Comparison of ENCODE assay signal across 8 cellular contexts in genomic region chr20:62938105-62938888, GRCh38. TPM values are rescaled to one million over a fixed set of nuclear protein-coding genes. Genes with fewer than 3 reads are reported as not detected.
DNase-seq lines count a peak whose midpoint lies in the region; ATAC-seq, FAIRE-seq and TF ChIP-seq lines count a peak whose summit lies in the region.

Gene GID8, plus strand, starts transcription at chr20:62938147. Its CDS starts 3,356 bp downstream, at chr20:62941503.

- H3K36me3 ChIP-seq in SU-DHL-6 (ENCODE audit: low read length) (no peaks in the 10 kb centered on the region; the same call in none of the 2 replicates), bronchial epithelial cell (ENCODE audit: control insufficient read depth, insufficient read depth, low read length) (peaks cover 23% of the 10 kb centered on the region), small intestine (ENCODE audit: control insufficient read depth in 2 of 2, insufficient read depth in 2 of 2, low read length in 2 of 2) (peaks cover 2 to 7% of the 10 kb centered on the region in 2 donors)

- H3K9me2 ChIP-seq in SU-DHL-6 (replicated peaks; ENCODE audit: insufficient read depth, low read length): no peaks in the 10 kb centered on the region

- peaks cover 90% of the 10 kb centered on the region for H3K79me2 ChIP-seq in SU-DHL-6 (ENCODE audit: insufficient read depth, low read length)

- H3K4me1 ChIP-seq in small intestine (ENCODE audit: control insufficient read depth in 2 of 2, insufficient read depth in 1 of 2, low read depth in 1 of 2, low read length in 1 of 2): peaks cover 5 to 10% of the 10 kb centered on the region in 2 donors

- H3F3A ChIP-seq in SU-DHL-6 (ENCODE audit: insufficient read depth): no peaks in the 10 kb centered on the region

- H4K20me1 ChIP-seq in SU-DHL-6 (ENCODE audit: low read depth, low read length): peaks cover 13% of the 10 kb centered on the region; the same call in 1 of the 2 replicates

- peak within 1 kb of the TSS; percentile 80 for H3K4me2 ChIP-seq in SU-DHL-6 (ENCODE audit: low read depth, low read length, poor library complexity, severe bottlenecking)

- WGBS in small intestine, 3 donors: 0% methylated on average over 48 to 78 of the region's 79 CpGs

- peak within 1 kb of the TSS; percentile 93 for H2AFZ ChIP-seq in SU-DHL-6 (ENCODE audit: low read depth, low read length, severe bottlenecking)

- H3K27me3 ChIP-seq in SU-DHL-6 (ENCODE audit: low read length) (no peaks in the 10 kb centered on the region), bronchial epithelial cell (ENCODE audit: control insufficient read depth, insufficient read depth, low read length) (no peaks in the 10 kb centered on the region), small intestine (ENCODE audit: control insufficient read depth in 2 of 2, insufficient read depth in 2 of 2, low read length in 2 of 2) (no peaks in the 10 kb centered on the region)

- H3K9me3 ChIP-seq in SU-DHL-6 (ENCODE audit: insufficient read depth, low read length): no peaks in the 10 kb centered on the region
- no peaks in the 10 kb centered on the region for H3K9me3 ChIP-seq in small intestine (ENCODE audit: control insufficient read depth, low read depth)

- FAIRE-seq in GM19239 (lab: Jason Lieb, UNC) (peak; percentile 23), bronchial epithelial cell (lab: Jason Lieb, UNC) (no peak), small intestine (lab: Jason Lieb, UNC) (no peak)

- no peak for TF ChIP-seq CTCF in C4-2B (conservative IDR thresholded peaks at IDR 0.05)
- no peak for TF ChIP-seq CTCF in SU-DHL-6 (IDR thresholded peaks at IDR 0.05; ENCODE audit: insufficient read depth, low read length, poor library complexity, severe bottlenecking)
- no peak for TF ChIP-seq CTCF in bronchial epithelial cell (IDR thresholded peaks at IDR 0.05; ENCODE audit: insufficient read depth, low read length, severe bottlenecking)

- ATAC-seq in HG03196 (IDR thresholded peaks at IDR 0.05; ENCODE audit: unreplicated experiment): peak; percentile 39

- peak within 1 kb of the TSS; percentile 71 for H3K4me3 ChIP-seq in SU-DHL-6 (ENCODE audit: insufficient read depth, low read length, poor library complexity, severe bottlenecking)
- H3K4me3 ChIP-seq in bronchial epithelial cell (ENCODE audit: low read depth, low read length): peak within 1 kb of the TSS; percentile 93
- peak within 1 kb of the TSS; percentile 82 to 98 for H3K4me3 ChIP-seq in small intestine (ENCODE audit: low read depth in 1 of 2, low read length in 2 of 2)

- H3K9ac ChIP-seq in SU-DHL-6 (ENCODE audit: low read length): peak within 1 kb of the TSS; percentile 94

- H3K27ac ChIP-seq in C4-2B (peak within 1 kb of the TSS; percentile 96), SU-DHL-6 (ENCODE audit: low read depth, low read length) (peak within 1 kb of the TSS; percentile 69), small intestine (ENCODE audit: low read depth in 1 of 2, low read length in 1 of 2) (peak within 1 kb of the TSS; percentile 78 to 91)

- DNase-seq in GM19239 (ENCODE audit: insufficient read length, low spot score): no peak
- peak; percentile 39 for DNase-seq in bronchial epithelial cell (ENCODE audit: low read depth)
- peak; percentile 25 for DNase-seq in inferior parietal cortex (ENCODE audit: extremely low spot score)
- peak; percentile 42 for DNase-seq in small intestine
- no peak for DNase-seq in SHP77 treated with DMSO at 0.1 percent for 48 hours (lab: John Stamatoyannopoulos, UW)

RNA-seq across cellular contexts. Expression of gene GID8, which starts in this region (rescaled TPM):
- total RNA-seq in bronchial epithelial cell: 69.2 and 71.2 TPM in 2 replicates
- 10 to 100 TPM; 14.3 to 17.6 (median 16.5) TPM for polyA plus RNA-seq in small intestine

Comparison
In these comparisons a context has a peak if more than half of its experiments do, and no peak if none do; other contexts are left out.
1. DNase-seq: peak in bronchial epithelial cell (single experiment), inferior parietal cortex (single experiment) and small intestine (single experiment); none in GM19239 (single experiment) and SHP77 treated with DMSO at 0.1 percent for 48 hours (single experiment).
2. Peak in every context shown above with its lines, with median percentiles within 50 percentile points of each other: H3K27ac ChIP-seq and H3K4me3 ChIP-seq.